ENCODE assay signal across 7 cellular contexts in genomic region chr5:160787247-160787646, GRCh38.
DNase-seq lines count a peak whose midpoint lies in the region; ATAC-seq and TF ChIP-seq lines count a peak whose summit lies in the region.

No MANE protein-coding gene starts in this region.

- H3K79me2 ChIP-seq in H9 (ENCODE audit: insufficient read depth, low read length) = no peaks in the 10 kb centered on the region

- no peak overlapping the region for H3K9ac ChIP-seq in H9 (ENCODE audit: extremely low read depth, insufficient read length, low read length)
- no peak overlapping the region for H3K9ac ChIP-seq in liver (ENCODE audit: low read depth in 1 of 2, low read length in 2 of 2)

- no peak overlapping the region for H3K4me3 ChIP-seq in RWPE2 (ENCODE audit: severe bottlenecking)
- no peak overlapping the region for H3K4me3 ChIP-seq in liver (ENCODE audit: low read depth in 1 of 3, low read length in 3 of 3)
- H3K4me3 ChIP-seq in adrenal gland = no peak overlapping the region

- ATAC-seq in RWPE2 (ENCODE audit: low read depth) = peak; percentile 70

- no peak overlapping the region for H4K5ac ChIP-seq in H9 (ENCODE audit: insufficient read length, low read depth, low read length)

- no peaks in the 10 kb centered on the region for H4K20me1 ChIP-seq in H9 (ENCODE audit: control insufficient read depth, insufficient read depth, insufficient read length)

- H2BK20ac ChIP-seq in H9 (ENCODE audit: low read depth, low read length, poor library complexity, severe bottlenecking) = no peak overlapping the region

- no peak overlapping the region for H3K4me3 Mint-ChIP-seq in H9

- no peak overlapping the region for H2AFZ ChIP-seq in H9 (ENCODE audit: low read length)

- H3K27ac Mint-ChIP-seq in H9 = no peak overlapping the region

- intact Hi-C loops in adrenal gland (cut with DNase I) = no loop called here

- no peak overlapping the region for H4K91ac ChIP-seq in H9 (ENCODE audit: insufficient read length, low read depth, low read length)

- no peak for TF ChIP-seq POLR2A in adrenal gland (IDR thresholded peaks at IDR 0.05)

- no peak overlapping the region for H2BK5ac ChIP-seq in H9 (ENCODE audit: insufficient read length, low read length)

- no peaks in the 10 kb centered on the region for H3K36me3 Mint-ChIP-seq in H9 (ENCODE audit: insufficient read depth in 1 of 3, low read depth in 3 of 3)

- H3K4ac ChIP-seq in H9 (ENCODE audit: low read depth, low read length) = no peak overlapping the region

- no peak overlapping the region for H2AK5ac ChIP-seq in H9 (ENCODE audit: insufficient read length, low read length)

- H3K27me3 Mint-ChIP-seq in H9 (ENCODE audit: low read depth) = no peaks in the 10 kb centered on the region; the same call in 1 of the 2 replicates

- H3T11ph ChIP-seq in H9 (ENCODE audit: low read length) = no peak overlapping the region

- TF ChIP-seq RAD21 in liver (IDR thresholded peaks at IDR 0.05) = peak; percentile 28 to 45

- H3K9me3 Mint-ChIP-seq in H9 = no peaks in the 10 kb centered on the region

- peaks cover 10 to 14% of the 10 kb centered on the region in 2 experiments for H3K4me1 Mint-ChIP-seq in H9

- TF ChIP-seq CTCF in GM12872 (IDR thresholded peaks at IDR 0.05; ENCODE audit: insufficient read depth, low read depth, low read length) (peak; percentile 57), H9 (conservative IDR thresholded peaks at IDR 0.05) (peak; percentile 77), RWPE2 (IDR thresholded peaks at IDR 0.05; ENCODE audit: poor library complexity, severe bottlenecking) (peak; percentile 53), liver (IDR thresholded peaks at IDR 0.05; ENCODE audit: low read depth, low read length, missing input control) (peak; percentile 9), adrenal gland (IDR thresholded peaks at IDR 0.05) (peak in 2 of 6 experiments; percentile 7 to 20)

- H3K9me3 ChIP-seq in H9 (ENCODE audit: control insufficient read depth, low read depth, low read length) = no peaks in the 10 kb centered on the region
- no peaks in the 10 kb centered on the region for H3K9me3 ChIP-seq in RWPE2 (ENCODE audit: severe bottlenecking)
- no peaks in the 10 kb centered on the region for H3K9me3 ChIP-seq in liver (ENCODE audit: control insufficient read depth in 4 of 4, low read length in 3 of 4)
- H3K9me3 ChIP-seq in adrenal gland (replicated peaks in 1 of 3) = no peaks in the 10 kb centered on the region

- no peak overlapping the region for H3K27ac ChIP-seq in H9 (ENCODE audit: insufficient read length, low read depth, low read length)
- no peak overlapping the region for H3K27ac ChIP-seq in RWPE2 (ENCODE audit: poor library complexity, severe bottlenecking)
- no peak overlapping the region for H3K27ac ChIP-seq in liver (ENCODE audit: low read depth in 1 of 2, low read length in 2 of 2)
- no peak overlapping the region for H3K27ac ChIP-seq in adrenal gland

- no peaks in the 10 kb centered on the region for H3K23me2 ChIP-seq in H9 (ENCODE audit: insufficient read length, low read depth, low read length, poor library complexity, severe bottlenecking)

- H3K18ac ChIP-seq in H9 (ENCODE audit: insufficient read length, low read depth, low read length) = no peak overlapping the region

- WGBS in H9 (ENCODE audit: extremely low coverage, insufficient read length, low lambda C conversion rate) = no CpG with 5 or more reads among the region's 4 CpGs
- 44% methylated on average over 4 of the region's 4 CpGs for WGBS in liver
- WGBS in adrenal gland, 4 donors = 49 to 63% (median 54%) methylated on average over 4 of the region's 4 CpGs

- H3K56ac ChIP-seq in H9 (ENCODE audit: insufficient read length, low read depth, low read length) = no peak overlapping the region

- H3K23ac ChIP-seq in H9 (ENCODE audit: insufficient read length, low read depth, low read length) = no peak overlapping the region

- no peak overlapping the region for H2BK120ac ChIP-seq in H9 (ENCODE audit: low read depth, low read length, poor library complexity, severe bottlenecking)

- H3K4me2 ChIP-seq in H9 (ENCODE audit: insufficient read depth, insufficient read length, low read length) = no peak overlapping the region

- H4K8ac ChIP-seq in H9 (replicated peaks; ENCODE audit: insufficient read length, low read depth, low read length) = no peak overlapping the region

- no peak overlapping the region for H2BK12ac ChIP-seq in H9 (ENCODE audit: insufficient read length, low read depth, low read length)

- H3K4me1 ChIP-seq in H9 (ENCODE audit: insufficient read depth, low read length) (no peaks in the 10 kb centered on the region), RWPE2 (ENCODE audit: insufficient read depth, poor library complexity, severe bottlenecking) (no peaks in the 10 kb centered on the region), liver (ENCODE audit: control insufficient read depth in 4 of 4, insufficient read depth in 4 of 4, low read length in 3 of 4) (no peaks in the 10 kb centered on the region), adrenal gland (replicated peaks in 1 of 2) (no peaks in the 10 kb centered on the region)

- H3K36me3 ChIP-seq in RWPE2 (ENCODE audit: low read depth) = no peaks in the 10 kb centered on the region
- no peaks in the 10 kb centered on the region for H3K36me3 ChIP-seq in liver (ENCODE audit: control insufficient read depth in 4 of 4, insufficient read depth in 3 of 4, low read depth in 1 of 4, low read length in 3 of 4)
- no peaks in the 10 kb centered on the region for H3K36me3 ChIP-seq in adrenal gland (replicated peaks in 1 of 2)

- H3K27me3 ChIP-seq in H9 (ENCODE audit: insufficient read depth, low read length) = no peaks in the 10 kb centered on the region
- peaks cover 3% of the 10 kb centered on the region for H3K27me3 ChIP-seq in RWPE2 (ENCODE audit: insufficient read depth, poor library complexity, severe bottlenecking)
- no peaks in the 10 kb centered on the region for H3K27me3 ChIP-seq in liver (ENCODE audit: control insufficient read depth in 4 of 4, insufficient read depth in 4 of 4, low read length in 3 of 4)
- H3K27me3 ChIP-seq in adrenal gland = no peaks in the 10 kb centered on the region

- DNase-seq in H9 (peak; percentile 61), RWPE2 (ENCODE audit: low spot score) (no peak), H4 (ENCODE audit: low spot score) (no peak), adrenal gland (no peak)
- DNase-seq in activated naive CD4-positive, alpha-beta T cell (lab: John Stamatoyannopoulos, UW) = no peak

- no peaks in the 10 kb centered on the region for H3K79me1 ChIP-seq in H9 (ENCODE audit: insufficient read depth, low read depth, low read length, poor library complexity, severe bottlenecking)

- no peak overlapping the region for H3K14ac ChIP-seq in H9 (ENCODE audit: insufficient read depth, low read length)

- H2BK15ac ChIP-seq in H9 (ENCODE audit: low read depth, low read length) = no peak overlapping the region

TF ChIP-seq in liver, 16 proteins besides CTCF, POLR2A, EP300 and RAD21:
- TF ChIP-seq FOXA1 (IDR thresholded peaks at IDR 0.05) (no peak), MAX (IDR thresholded peaks at IDR 0.05) (no peak), HNF4A (conservative IDR thresholded peaks at IDR 0.05) (no peak), JUND (IDR thresholded peaks at IDR 0.05) (no peak)
- TF ChIP-seq, protein P1, sequence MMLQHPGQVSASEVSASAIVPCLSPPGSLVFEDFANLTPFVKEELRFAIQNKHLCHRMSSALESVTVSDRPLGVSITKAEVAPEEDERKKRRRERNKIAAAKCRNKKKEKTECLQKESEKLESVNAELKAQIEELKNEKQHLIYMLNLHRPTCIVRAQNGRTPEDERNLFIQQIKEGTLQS (IDR thresholded peaks at IDR 0.05) = no peak
